ENCODE assay signal across 19 cellular contexts in genomic region chr4:10077101-10077491, GRCh38. TPM values are rescaled to one million over a fixed set of nuclear protein-coding genes. Genes with fewer than 3 reads are reported as not detected.
DNase-seq lines count a peak whose midpoint lies in the region; ATAC-seq and TF ChIP-seq lines count a peak whose summit lies in the region.
"Had no signal": no experiment of that assay in that cellular context is flagged by ENCODE, and none has a peak within 500 bp of the region (broad histone marks: within the 10 kb centered on the region; RNA-seq: fewer than 3 reads in every experiment).

No MANE protein-coding gene starts in this region.

- no peak for TF ChIP-seq CTCF in right atrium auricular region (IDR thresholded peaks at IDR 0.05)
- TF ChIP-seq CTCF in chondrocyte (IDR thresholded peaks at IDR 0.05): no peak
- TF ChIP-seq CTCF in natural killer cell (IDR thresholded peaks at IDR 0.05): no peak
- no peak for TF ChIP-seq CTCF in upper lobe of right lung (IDR thresholded peaks at IDR 0.05)

- no peak overlapping the region for H3K4me3 ChIP-seq in right atrium auricular region
- H3K4me3 ChIP-seq in upper lobe of right lung: no peak overlapping the region

- no peak for ATAC-seq in natural killer cell
- ATAC-seq in upper lobe of right lung: no peak
- ATAC-seq: SK-N-SH treated with all-trans-retinoic acid at 6 μM for 48 hours had no signal

- peak overlapping the region; percentile 22 for H3K27ac Mint-ChIP-seq in chondrocyte (ENCODE audit: unreplicated experiment)
- peak overlapping the region; percentile 68 to 83 for H3K27ac Mint-ChIP-seq in natural killer cell
- H3K27ac Mint-ChIP-seq: activated T-helper 2 cell treated with anti-CD3 and anti-CD28 coated beads, Interferon-gamma antibody, Interleukin-2, Interleukin-4, amounts not matched to agents 10 μg/mL and 5 μg/mL and 100 μg/mL, durations not matched to agents 14 hours and 24 hours and 36 hours had no signal

- peaks cover 9% of the 10 kb centered on the region for H3K4me1 Mint-ChIP-seq in chondrocyte (ENCODE audit: low read depth)
- H3K4me1 Mint-ChIP-seq in natural killer cell: peaks cover 7 to 37% of the 10 kb centered on the region in 2 donors
- H3K4me1 Mint-ChIP-seq: brain had no signal

- H3K9me3 Mint-ChIP-seq in chondrocyte (ENCODE audit: low read depth) (no peaks in the 10 kb centered on the region), natural killer cell (no peaks in the 10 kb centered on the region)
- H3K9me3 Mint-ChIP-seq: activated CD4-positive, alpha-beta T cell treated with anti-CD3 and anti-CD28 coated beads, Interleukin-2, amount 10 ng/mL, durations not matched to agents 24 days and 14 days; activated T-helper 2 cell treated with anti-CD3 and anti-CD28 coated beads, Interferon-gamma antibody, Interleukin-2, Interleukin-4, amounts not matched to agents 10 μg/mL and 5 μg/mL and 100 μg/mL, durations not matched to agents 14 hours and 24 hours and 36 hours; brain had no signal

- DNase-seq in cardiac septum (ENCODE audit: low spot score) (peak; percentile 44), right atrium auricular region (ENCODE audit: low spot score) (no peak), chondrocyte (ENCODE audit: low spot score) (no peak), natural killer cell (no peak), upper lobe of right lung (peak; percentile 51), NCI-H748 treated with DMSO at 0.1 percent for 48 hours (lab: John Stamatoyannopoulos, UW) (no peak), retina (no peak), DMS 273 treated with DMSO at 0.1 percent for 48 hours (lab: John Stamatoyannopoulos, UW) (no peak)
- DNase-seq: activated CD4-positive, alpha-beta T cell treated with anti-CD3 and anti-CD28 coated beads, Interleukin-2, amount 10 ng/mL, durations not matched to agents 24 days and 14 days; activated CD8-positive, alpha-beta memory T cell treated with anti-CD3 and anti-CD28 coated beads, Interleukin-2, amount 50 U/mL, for 4 hours; NCI-H1092; NCI-H187 treated with DMSO at 0.1 percent for 48 hours; NCI-H526 treated with DMSO at 0.1 percent for 48 hours; nucleus accumbens; stimulated activated CD4-positive, alpha-beta T cell treated with anti-CD3 and anti-CD28 coated beads, Interleukin-4, amount 100 ng/mL, for 24 hours; stimulated activated naive CD4-positive, alpha-beta T cell had no signal

- H3K27me3 ChIP-seq in right atrium auricular region: no peaks in the 10 kb centered on the region
- H3K27me3 ChIP-seq in upper lobe of right lung: no peaks in the 10 kb centered on the region

- H3K36me3 Mint-ChIP-seq in chondrocyte (ENCODE audit: low read depth) (peaks cover 53% of the 10 kb centered on the region), natural killer cell (peaks cover 10% of the 10 kb centered on the region)

- H3K27me3 Mint-ChIP-seq in chondrocyte (ENCODE audit: low read depth) (no peaks in the 10 kb centered on the region), natural killer cell (ENCODE audit: low read depth in 2 of 2) (no peaks in the 10 kb centered on the region)
- H3K27me3 Mint-ChIP-seq: activated CD4-positive, alpha-beta T cell treated with anti-CD3 and anti-CD28 coated beads, Interleukin-2, amount 10 ng/mL, durations not matched to agents 24 days and 14 days; brain had no signal

- H3K36me3 ChIP-seq in right atrium auricular region (peaks cover 98% of the 10 kb centered on the region), upper lobe of right lung (peaks cover 95% of the 10 kb centered on the region)

- intact Hi-C loops in cardiac septum (cut with DNase I): no loop called here
- intact Hi-C loops in natural killer cell (cut with micrococcal nuclease): no loop called here
- intact Hi-C loops in upper lobe of right lung (cut with DNase I): no loop called here

- H3K27ac ChIP-seq in right atrium auricular region (peak overlapping the region in 1 of 2 donors; percentile 73), upper lobe of right lung (no peak overlapping the region)

- H3K4me3 Mint-ChIP-seq in chondrocyte (ENCODE audit: unreplicated experiment) (no peak overlapping the region), natural killer cell (no peak overlapping the region)
- H3K4me3 Mint-ChIP-seq: activated CD4-positive, alpha-beta T cell treated with anti-CD3 and anti-CD28 coated beads, Interleukin-2, amount 10 ng/mL, durations not matched to agents 24 days and 14 days; brain had no signal

- peaks cover 0 to 31% of the 10 kb centered on the region in 2 donors for H3K4me1 ChIP-seq in right atrium auricular region
- peaks cover 11% of the 10 kb centered on the region for H3K4me1 ChIP-seq in upper lobe of right lung

- H3K9me3 ChIP-seq in right atrium auricular region (no peaks in the 10 kb centered on the region), upper lobe of right lung (no peaks in the 10 kb centered on the region)

RNA-seq across cellular contexts. Expression of gene WDR1, which starts 39.5 kb away (rescaled TPM):
- total RNA-seq in cardiac septum (245 TPM), right atrium auricular region (100 to 1,000 TPM; 109 to 216 TPM), chondrocyte (312 to 483 TPM (median 462 TPM) in 3 replicates), natural killer cell (100 to 1,000 TPM; 411 to 477 (median 468) TPM), upper lobe of right lung (234 TPM)

RNA-seq across cellular contexts. Expression of gene SLC2A9, which starts 55.8 kb away (rescaled TPM):
- total RNA-seq in cardiac septum (5.5 TPM), right atrium auricular region (1 to 10 TPM; 3.5 to 5.8 TPM), chondrocyte (0.72 to 0.95 TPM in 2 of 3 replicates, not detected in the other), natural killer cell (1 to 10 TPM; 1.5 to 5.5 (median 3.9) TPM), upper lobe of right lung (19.0 TPM)

Comparison
In these comparisons a context has a peak if more than half of its experiments do, and no peak if none do; other contexts are left out.
1. DNase-seq: peak in cardiac septum (single experiment) and upper lobe of right lung (single experiment); none in right atrium auricular region (single experiment), chondrocyte (single experiment), natural killer cell (single experiment), NCI-H748 treated with DMSO at 0.1 percent for 48 hours (single experiment), retina (single experiment) and DMS 273 treated with DMSO at 0.1 percent for 48 hours (single experiment).